Comparison of ENCODE assay signal across 26 cellular contexts in the genomic region with DNA sequence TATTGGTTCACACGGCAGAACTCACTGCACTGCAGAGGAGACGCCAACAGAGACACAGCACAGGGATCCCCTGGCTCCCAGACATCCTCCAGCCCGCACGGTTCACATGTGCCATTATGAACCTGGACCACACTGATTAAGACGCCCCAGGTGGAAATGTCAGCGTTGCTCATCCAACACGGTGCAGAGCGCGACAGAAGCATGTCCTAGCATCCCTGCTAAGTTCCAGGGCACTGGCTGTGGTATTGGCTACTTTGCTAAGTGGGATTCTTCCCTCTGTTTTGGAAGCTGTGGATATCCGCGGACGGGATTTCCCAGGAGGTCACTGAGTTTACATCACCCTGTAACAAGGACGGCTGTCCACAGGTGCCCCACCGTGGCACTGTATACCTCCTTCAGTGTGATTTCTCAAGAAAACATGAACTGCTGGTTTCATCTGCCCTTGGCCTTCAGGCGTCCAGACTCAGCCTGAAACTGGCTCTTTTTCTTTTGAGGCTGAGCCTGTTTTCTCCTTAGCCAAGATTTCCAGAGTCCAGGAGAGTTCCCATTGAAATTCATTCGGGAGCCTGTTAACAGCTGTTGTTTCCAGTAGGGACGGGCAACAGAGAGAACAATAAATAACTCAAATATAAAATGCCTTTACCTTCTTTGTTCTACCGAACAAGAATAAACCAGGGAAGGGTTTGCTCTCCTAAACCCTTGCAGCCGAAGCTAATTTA.
DNase-seq lines count a peak whose midpoint lies in the region; ATAC-seq and TF ChIP-seq lines count a peak whose summit lies in the region.
"Had no signal": no experiment of that assay in that cellular context is flagged by ENCODE, and none has a peak within 500 bp of the region (broad histone marks: within the 10 kb centered on the region; RNA-seq: fewer than 3 reads in every experiment).

No MANE protein-coding gene starts in this region.

- no peak for ATAC-seq in activated T-cell treated with anti-CD3 and anti-CD28 coated beads, Interleukin-2, amount 50 U/mL, for 72 hours (replicated peaks in 1 of 2)
- no peak for ATAC-seq in left lobe of liver
- no peak for ATAC-seq in upper lobe of right lung
- ATAC-seq: activated T-helper 17 cell treated with anti-CD3 and anti-CD28 coated beads, Interleukin-2, amount 50 U/mL, for 72 hours; stimulated activated effector memory CD8-positive, alpha-beta T cell treated with anti-CD3 and anti-CD28 coated beads, Interleukin-12 subunit alpha, Interleukin-12 subunit beta, amount 100 ng/mL, for 72 hours had no signal

- H3K9me3 Mint-ChIP-seq in activated T-cell treated with anti-CD3 and anti-CD28 coated beads, Interleukin-2, amount 50 U/mL, for 24 hours = no peaks in the 10 kb centered on the region
- peaks cover 0 to 4% of the 10 kb centered on the region in 2 donors for H3K9me3 Mint-ChIP-seq in activated T-cell treated with anti-CD3 and anti-CD28 coated beads, Interleukin-2, amount 50 U/mL, for 72 hours
- H3K9me3 Mint-ChIP-seq in chondrocyte (ENCODE audit: low read depth) = peaks cover 7% of the 10 kb centered on the region
- H3K9me3 Mint-ChIP-seq: activated CD4-positive, alpha-beta T cell treated with anti-CD3 and anti-CD28 coated beads, Interleukin-2, amount 10 ng/mL, durations not matched to agents 24 days and 14 days; activated T-helper 17 cell treated with anti-CD3 and anti-CD28 coated beads, Interleukin-2, amount 50 U/mL, for 72 hours; stimulated activated effector memory CD8-positive, alpha-beta T cell treated with anti-CD3 and anti-CD28 coated beads, Interleukin-12 subunit alpha, Interleukin-12 subunit beta, amount 100 ng/mL, for 72 hours had no signal

- no peaks in the 10 kb centered on the region for H3K4me1 ChIP-seq in upper lobe of right lung
- H3K4me1 ChIP-seq: adrenal gland had no signal

- H3K4me1 Mint-ChIP-seq in activated T-cell treated with anti-CD3 and anti-CD28 coated beads, Interleukin-2, amount 50 U/mL, for 24 hours (ENCODE audit: low read depth) = no peaks in the 10 kb centered on the region
- H3K4me1 Mint-ChIP-seq in activated T-cell treated with anti-CD3 and anti-CD28 coated beads, Interleukin-2, amount 50 U/mL, for 72 hours (ENCODE audit: low read depth) = no peaks in the 10 kb centered on the region
- peaks cover 19% of the 10 kb centered on the region for H3K4me1 Mint-ChIP-seq in chondrocyte (ENCODE audit: low read depth)
- H3K4me1 Mint-ChIP-seq: activated CD4-positive, alpha-beta T cell treated with anti-CD3 and anti-CD28 coated beads, Interleukin-2, amount 10 ng/mL, durations not matched to agents 24 days and 14 days; activated naive CD4-positive, alpha-beta T cell treated with anti-CD3 and anti-CD28 coated beads, Interleukin-2, amount 10 ng/mL, durations not matched to agents 7 days and 5 days; activated T-helper 17 cell treated with anti-CD3 and anti-CD28 coated beads, Interleukin-2, amount 50 U/mL, for 72 hours; CD4-positive, CD25-positive, alpha-beta regulatory T cell had no signal

- peaks cover 71% of the 10 kb centered on the region for H3K27me3 Mint-ChIP-seq in activated T-cell treated with anti-CD3 and anti-CD28 coated beads, Interleukin-2, amount 50 U/mL, for 24 hours
- H3K27me3 Mint-ChIP-seq in activated T-cell treated with anti-CD3 and anti-CD28 coated beads, Interleukin-2, amount 50 U/mL, for 72 hours (ENCODE audit: low read depth) = peaks cover 79% of the 10 kb centered on the region
- peaks cover 3% of the 10 kb centered on the region for H3K27me3 Mint-ChIP-seq in chondrocyte (ENCODE audit: low read depth)

- H3K36me3 ChIP-seq in upper lobe of right lung (no peaks in the 10 kb centered on the region), WERI-Rb-1 (no peaks in the 10 kb centered on the region)
- H3K36me3 ChIP-seq: adrenal gland, neutrophil had no signal

- H3K27ac Mint-ChIP-seq in activated T-cell treated with anti-CD3 and anti-CD28 coated beads, Interleukin-2, amount 50 U/mL, for 24 hours = no peak overlapping the region
- H3K27ac Mint-ChIP-seq in activated T-cell treated with anti-CD3 and anti-CD28 coated beads, Interleukin-2, amount 50 U/mL, for 72 hours = no peak overlapping the region
- no peak overlapping the region for H3K27ac Mint-ChIP-seq in chondrocyte (ENCODE audit: unreplicated experiment)
- H3K27ac Mint-ChIP-seq: activated CD4-positive, alpha-beta T cell treated with anti-CD3 and anti-CD28 coated beads, Interleukin-2, amount 10 ng/mL, durations not matched to agents 24 days and 14 days; activated naive CD4-positive, alpha-beta T cell treated with anti-CD3 and anti-CD28 coated beads, Interleukin-2, amount 10 ng/mL, durations not matched to agents 7 days and 5 days; activated T-helper 17 cell treated with anti-CD3 and anti-CD28 coated beads, Interleukin-2, amount 50 U/mL, for 72 hours; CD4-positive, CD25-positive, alpha-beta regulatory T cell; HFFc6; stimulated activated effector memory CD8-positive, alpha-beta T cell treated with anti-CD3 and anti-CD28 coated beads, Interleukin-12 subunit alpha, Interleukin-12 subunit beta, amount 100 ng/mL, for 72 hours had no signal

- H3K36me3 Mint-ChIP-seq in activated T-cell treated with anti-CD3 and anti-CD28 coated beads, Interleukin-2, amount 50 U/mL, for 24 hours (ENCODE audit: low read depth) = no peaks in the 10 kb centered on the region
- no peaks in the 10 kb centered on the region for H3K36me3 Mint-ChIP-seq in activated T-cell treated with anti-CD3 and anti-CD28 coated beads, Interleukin-2, amount 50 U/mL, for 72 hours (ENCODE audit: insufficient read depth in 2 of 2)
- H3K36me3 Mint-ChIP-seq in chondrocyte (ENCODE audit: low read depth) = no peaks in the 10 kb centered on the region
- H3K36me3 Mint-ChIP-seq: activated naive CD4-positive, alpha-beta T cell treated with anti-CD3 and anti-CD28 coated beads, Interleukin-2, amount 10 ng/mL, durations not matched to agents 7 days and 5 days; CD4-positive, CD25-positive, alpha-beta regulatory T cell; stimulated activated effector memory CD8-positive, alpha-beta T cell treated with anti-CD3 and anti-CD28 coated beads, Interleukin-12 subunit alpha, Interleukin-12 subunit beta, amount 100 ng/mL, for 72 hours had no signal

- H3K27ac ChIP-seq in upper lobe of right lung (no peak overlapping the region), WERI-Rb-1 (no peak overlapping the region)
- H3K27ac ChIP-seq: adrenal gland, hepatocyte, neutrophil had no signal

- H3K4me3 ChIP-seq in upper lobe of right lung (no peak overlapping the region), WERI-Rb-1 (ENCODE audit: low read depth, low read length) (no peak overlapping the region)
- H3K4me3 ChIP-seq: adrenal gland, hepatocyte had no signal

- H3K4me3 Mint-ChIP-seq in activated T-cell treated with anti-CD3 and anti-CD28 coated beads, Interleukin-2, amount 50 U/mL, for 24 hours = no peak overlapping the region
- H3K4me3 Mint-ChIP-seq in activated T-cell treated with anti-CD3 and anti-CD28 coated beads, Interleukin-2, amount 50 U/mL, for 72 hours = no peak overlapping the region
- no peak overlapping the region for H3K4me3 Mint-ChIP-seq in chondrocyte (ENCODE audit: unreplicated experiment)
- H3K4me3 Mint-ChIP-seq: activated CD4-positive, alpha-beta T cell treated with anti-CD3 and anti-CD28 coated beads, Interleukin-2, amount 10 ng/mL, durations not matched to agents 24 days and 14 days; activated naive CD4-positive, alpha-beta T cell treated with anti-CD3 and anti-CD28 coated beads, Interleukin-2, amount 10 ng/mL, durations not matched to agents 7 days and 5 days; activated T-helper 17 cell treated with anti-CD3 and anti-CD28 coated beads, Interleukin-2, amount 50 U/mL, for 72 hours; CD4-positive, CD25-positive, alpha-beta regulatory T cell; HFFc6; stimulated activated effector memory CD8-positive, alpha-beta T cell treated with anti-CD3 and anti-CD28 coated beads, Interleukin-12 subunit alpha, Interleukin-12 subunit beta, amount 100 ng/mL, for 72 hours had no signal

- H3K9me3 ChIP-seq in upper lobe of right lung = no peaks in the 10 kb centered on the region
- H3K9me3 ChIP-seq in WERI-Rb-1 (ENCODE audit: severe bottlenecking) = no peaks in the 10 kb centered on the region
- H3K9me3 ChIP-seq: adrenal gland, neutrophil had no signal

- H3K27me3 ChIP-seq in upper lobe of right lung (peaks cover 50% of the 10 kb centered on the region), WERI-Rb-1 (ENCODE audit: insufficient read depth, low read depth, severe bottlenecking) (peaks cover 3% of the 10 kb centered on the region)

- peak; percentile 3 for DNase-seq in activated T-cell treated with anti-CD3 and anti-CD28 coated beads, Interleukin-2, amount 50 U/mL, for 24 hours
- no peak for DNase-seq in activated T-cell treated with anti-CD3 and anti-CD28 coated beads, Interleukin-2, amount 50 U/mL, for 72 hours
- DNase-seq in chondrocyte (ENCODE audit: low spot score) (peak; percentile 69), left lobe of liver (ENCODE audit: low spot score) (peak; percentile 32), upper lobe of right lung (peak; percentile 32), WERI-Rb-1 (no peak), HK-2 (ENCODE audit: unreplicated experiment) (no peak), superior temporal gyrus (ENCODE audit: extremely low spot score) (no peak)
- DNase-seq: activated CD4-positive, alpha-beta T cell treated with anti-CD3 and anti-CD28 coated beads, Interleukin-2, amount 10 ng/mL, durations not matched to agents 24 days and 14 days; activated naive CD4-positive, alpha-beta T cell treated with anti-CD3 and anti-CD28 coated beads, Interleukin-2, amount 10 ng/mL, durations not matched to agents 7 days and 5 days; Calu3; CD4-positive, CD25-positive, alpha-beta regulatory T cell; DMS79 treated with DMSO at 0.1 percent for 48 hours; GDM1; HFFc6; KBM-7; NCI-H1092; NCI-H1694; SIG-M5; stimulated activated CD4-positive, alpha-beta T cell treated with anti-CD3 and anti-CD28 coated beads, Interleukin-4, amount 100 ng/mL, for 4 hours; T1000 had no signal

- TF ChIP-seq CTCF in chondrocyte (IDR thresholded peaks at IDR 0.05) = no peak
- TF ChIP-seq CTCF in upper lobe of right lung (IDR thresholded peaks at IDR 0.05) = no peak
- no peak for TF ChIP-seq CTCF in WERI-Rb-1 (IDR thresholded peaks at IDR 0.05; ENCODE audit: low read depth, low read length)

- intact Hi-C loops in upper lobe of right lung (cut with DNase I) = no loop called here

Comparison
In these comparisons a context has a peak if more than half of its experiments do, and no peak if none do; other contexts are left out.
1. DNase-seq: peak in activated T-cell treated with anti-CD3 and anti-CD28 coated beads, Interleukin-2, amount 50 U/mL, for 24 hours (single experiment), chondrocyte (single experiment), left lobe of liver (single experiment) and upper lobe of right lung (single experiment); none in activated T-cell treated with anti-CD3 and anti-CD28 coated beads, Interleukin-2, amount 50 U/mL, for 72 hours (0 of 2), WERI-Rb-1 (single experiment), HK-2 (single experiment) and superior temporal gyrus (single experiment).